ENCODE assay signal across 2 cellular contexts in the genomic region with DNA sequence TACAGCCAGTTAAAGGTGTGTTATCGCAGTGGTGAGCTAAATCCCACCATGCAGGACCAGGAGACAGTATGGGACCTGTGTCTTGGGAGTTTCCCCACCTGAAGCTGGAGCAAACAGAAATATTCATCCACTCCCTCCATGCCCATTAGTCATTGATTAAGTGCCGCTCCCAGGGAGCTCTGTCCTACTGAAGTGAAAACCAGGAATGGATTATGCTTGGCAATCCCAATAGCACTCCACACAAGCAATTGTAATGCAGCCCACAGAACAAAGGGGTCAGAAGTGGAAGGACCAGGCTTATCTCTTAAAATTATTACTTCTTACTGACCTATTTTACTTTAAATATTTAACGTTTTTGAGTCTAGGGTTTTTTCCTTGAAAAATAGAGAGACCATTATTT.
TF ChIP-seq lines count a peak whose summit lies in the region.

No MANE protein-coding gene starts in this region.

TF ChIP-seq in GM23338, 12 proteins besides CTCF, POLR2A, EP300 and RAD21 (continues in another document):
- TF ChIP-seq, protein P1, sequence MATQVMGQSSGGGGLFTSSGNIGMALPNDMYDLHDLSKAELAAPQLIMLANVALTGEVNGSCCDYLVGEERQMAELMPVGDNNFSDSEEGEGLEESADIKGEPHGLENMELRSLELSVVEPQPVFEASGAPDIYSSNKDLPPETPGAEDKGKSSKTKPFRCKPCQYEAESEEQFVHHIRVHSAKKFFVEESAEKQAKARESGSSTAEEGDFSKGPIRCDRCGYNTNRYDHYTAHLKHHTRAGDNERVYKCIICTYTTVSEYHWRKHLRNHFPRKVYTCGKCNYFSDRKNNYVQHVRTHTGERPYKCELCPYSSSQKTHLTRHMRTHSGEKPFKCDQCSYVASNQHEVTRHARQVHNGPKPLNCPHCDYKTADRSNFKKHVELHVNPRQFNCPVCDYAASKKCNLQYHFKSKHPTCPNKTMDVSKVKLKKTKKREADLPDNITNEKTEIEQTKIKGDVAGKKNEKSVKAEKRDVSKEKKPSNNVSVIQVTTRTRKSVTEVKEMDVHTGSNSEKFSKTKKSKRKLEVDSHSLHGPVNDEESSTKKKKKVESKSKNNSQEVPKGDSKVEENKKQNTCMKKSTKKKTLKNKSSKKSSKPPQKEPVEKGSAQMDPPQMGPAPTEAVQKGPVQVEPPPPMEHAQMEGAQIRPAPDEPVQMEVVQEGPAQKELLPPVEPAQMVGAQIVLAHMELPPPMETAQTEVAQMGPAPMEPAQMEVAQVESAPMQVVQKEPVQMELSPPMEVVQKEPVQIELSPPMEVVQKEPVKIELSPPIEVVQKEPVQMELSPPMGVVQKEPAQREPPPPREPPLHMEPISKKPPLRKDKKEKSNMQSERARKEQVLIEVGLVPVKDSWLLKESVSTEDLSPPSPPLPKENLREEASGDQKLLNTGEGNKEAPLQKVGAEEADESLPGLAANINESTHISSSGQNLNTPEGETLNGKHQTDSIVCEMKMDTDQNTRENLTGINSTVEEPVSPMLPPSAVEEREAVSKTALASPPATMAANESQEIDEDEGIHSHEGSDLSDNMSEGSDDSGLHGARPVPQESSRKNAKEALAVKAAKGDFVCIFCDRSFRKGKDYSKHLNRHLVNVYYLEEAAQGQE (IDR thresholded peaks at IDR 0.05; ENCODE audit: unreplicated experiment), result no peak
- TF ChIP-seq, protein P2, sequence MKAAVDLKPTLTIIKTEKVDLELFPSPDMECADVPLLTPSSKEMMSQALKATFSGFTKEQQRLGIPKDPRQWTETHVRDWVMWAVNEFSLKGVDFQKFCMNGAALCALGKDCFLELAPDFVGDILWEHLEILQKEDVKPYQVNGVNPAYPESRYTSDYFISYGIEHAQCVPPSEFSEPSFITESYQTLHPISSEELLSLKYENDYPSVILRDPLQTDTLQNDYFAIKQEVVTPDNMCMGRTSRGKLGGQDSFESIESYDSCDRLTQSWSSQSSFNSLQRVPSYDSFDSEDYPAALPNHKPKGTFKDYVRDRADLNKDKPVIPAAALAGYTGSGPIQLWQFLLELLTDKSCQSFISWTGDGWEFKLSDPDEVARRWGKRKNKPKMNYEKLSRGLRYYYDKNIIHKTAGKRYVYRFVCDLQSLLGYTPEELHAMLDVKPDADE (IDR thresholded peaks at IDR 0.05), result no peak
- TF ChIP-seq JUNB (IDR thresholded peaks at IDR 0.05; ENCODE audit: unreplicated experiment), result no peak
- no peak for TF ChIP-seq NANOG (IDR thresholded peaks at IDR 0.05; ENCODE audit: borderline replicate concordance)
- TF ChIP-seq, protein P3, sequence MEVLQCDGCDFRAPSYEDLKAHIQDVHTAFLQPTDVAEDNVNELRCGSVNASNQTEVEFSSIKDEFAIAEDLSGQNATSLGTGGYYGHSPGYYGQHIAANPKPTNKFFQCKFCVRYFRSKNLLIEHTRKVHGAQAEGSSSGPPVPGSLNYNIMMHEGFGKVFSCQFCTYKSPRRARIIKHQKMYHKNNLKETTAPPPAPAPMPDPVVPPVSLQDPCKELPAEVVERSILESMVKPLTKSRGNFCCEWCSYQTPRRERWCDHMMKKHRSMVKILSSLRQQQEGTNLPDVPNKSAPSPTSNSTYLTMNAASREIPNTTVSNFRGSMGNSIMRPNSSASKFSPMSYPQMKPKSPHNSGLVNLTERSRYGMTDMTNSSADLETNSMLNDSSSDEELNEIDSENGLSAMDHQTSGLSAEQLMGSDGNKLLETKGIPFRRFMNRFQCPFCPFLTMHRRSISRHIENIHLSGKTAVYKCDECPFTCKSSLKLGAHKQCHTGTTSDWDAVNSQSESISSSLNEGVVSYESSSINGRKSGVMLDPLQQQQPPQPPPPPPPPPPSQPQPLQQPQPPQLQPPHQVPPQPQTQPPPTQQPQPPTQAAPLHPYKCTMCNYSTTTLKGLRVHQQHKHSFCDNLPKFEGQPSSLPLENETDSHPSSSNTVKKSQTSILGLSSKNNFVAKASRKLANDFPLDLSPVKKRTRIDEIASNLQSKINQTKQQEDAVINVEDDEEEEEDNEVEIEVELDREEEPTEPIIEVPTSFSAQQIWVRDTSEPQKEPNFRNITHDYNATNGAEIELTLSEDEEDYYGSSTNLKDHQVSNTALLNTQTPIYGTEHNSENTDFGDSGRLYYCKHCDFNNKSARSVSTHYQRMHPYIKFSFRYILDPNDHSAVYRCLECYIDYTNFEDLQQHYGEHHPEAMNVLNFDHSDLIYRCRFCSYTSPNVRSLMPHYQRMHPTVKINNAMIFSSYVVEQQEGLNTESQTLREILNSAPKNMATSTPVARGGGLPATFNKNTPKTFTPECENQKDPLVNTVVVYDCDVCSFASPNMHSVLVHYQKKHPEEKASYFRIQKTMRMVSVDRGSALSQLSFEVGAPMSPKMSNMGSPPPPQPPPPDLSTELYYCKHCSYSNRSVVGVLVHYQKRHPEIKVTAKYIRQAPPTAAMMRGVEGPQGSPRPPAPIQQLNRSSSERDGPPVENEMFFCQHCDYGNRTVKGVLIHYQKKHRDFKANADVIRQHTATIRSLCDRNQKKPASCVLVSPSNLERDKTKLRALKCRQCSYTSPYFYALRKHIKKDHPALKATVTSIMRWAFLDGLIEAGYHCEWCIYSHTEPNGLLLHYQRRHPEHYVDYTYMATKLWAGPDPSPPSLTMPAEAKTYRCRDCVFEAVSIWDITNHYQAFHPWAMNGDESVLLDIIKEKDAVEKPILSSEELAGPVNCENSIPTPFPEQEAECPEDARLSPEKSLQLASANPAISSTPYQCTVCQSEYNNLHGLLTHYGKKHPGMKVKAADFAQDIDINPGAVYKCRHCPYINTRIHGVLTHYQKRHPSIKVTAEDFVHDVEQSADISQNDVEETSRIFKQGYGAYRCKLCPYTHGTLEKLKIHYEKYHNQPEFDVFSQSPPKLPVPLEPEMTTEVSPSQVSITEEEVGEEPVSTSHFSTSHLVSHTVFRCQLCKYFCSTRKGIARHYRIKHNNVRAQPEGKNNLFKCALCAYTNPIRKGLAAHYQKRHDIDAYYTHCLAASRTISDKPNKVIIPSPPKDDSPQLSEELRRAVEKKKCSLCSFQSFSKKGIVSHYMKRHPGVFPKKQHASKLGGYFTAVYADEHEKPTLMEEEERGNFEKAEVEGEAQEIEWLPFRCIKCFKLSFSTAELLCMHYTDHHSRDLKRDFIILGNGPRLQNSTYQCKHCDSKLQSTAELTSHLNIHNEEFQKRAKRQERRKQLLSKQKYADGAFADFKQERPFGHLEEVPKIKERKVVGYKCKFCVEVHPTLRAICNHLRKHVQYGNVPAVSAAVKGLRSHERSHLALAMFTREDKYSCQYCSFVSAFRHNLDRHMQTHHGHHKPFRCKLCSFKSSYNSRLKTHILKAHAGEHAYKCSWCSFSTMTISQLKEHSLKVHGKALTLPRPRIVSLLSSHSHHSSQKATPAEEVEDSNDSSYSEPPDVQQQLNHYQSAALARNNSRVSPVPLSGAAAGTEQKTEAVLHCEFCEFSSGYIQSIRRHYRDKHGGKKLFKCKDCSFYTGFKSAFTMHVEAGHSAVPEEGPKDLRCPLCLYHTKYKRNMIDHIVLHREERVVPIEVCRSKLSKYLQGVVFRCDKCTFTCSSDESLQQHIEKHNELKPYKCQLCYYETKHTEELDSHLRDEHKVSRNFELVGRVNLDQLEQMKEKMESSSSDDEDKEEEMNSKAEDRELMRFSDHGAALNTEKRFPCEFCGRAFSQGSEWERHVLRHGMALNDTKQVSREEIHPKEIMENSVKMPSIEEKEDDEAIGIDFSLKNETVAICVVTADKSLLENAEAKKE (CRISPR knock-in tag; IDR thresholded peaks at IDR 0.05), result no peak
- no peak for TF ChIP-seq CREB1 (CRISPR knock-in tag; IDR thresholded peaks at IDR 0.05; ENCODE audit: low read depth)
- TF ChIP-seq EZH2 (IDR thresholded peaks at IDR 0.05; ENCODE audit: low read depth, unreplicated experiment), result no peak
- no peak for TF ChIP-seq STAT1 (IDR thresholded peaks at IDR 0.05; ENCODE audit: unreplicated experiment)
- no peak for TF ChIP-seq ZNF331 (CRISPR knock-in tag; IDR thresholded peaks at IDR 0.05; ENCODE audit: low read depth)
- TF ChIP-seq ZNF114 (CRISPR knock-in tag; IDR thresholded peaks at IDR 0.05), result no peak

TF ChIP-seq in H1, 55 proteins besides CTCF, POLR2A, EP300 and RAD21 (continued from another document):
- no peak for TF ChIP-seq RBBP5 (IDR thresholded peaks at IDR 0.05; ENCODE audit: borderline replicate concordance, low read depth, low read length)
- TF ChIP-seq SIX5 (IDR thresholded peaks at IDR 0.05; ENCODE audit: low read depth, low read length), result no peak
TF ChIP-seq in H1: peak in this region for 1.
